10 cellular contexts compared by ENCODE assay signal in the genomic region with DNA sequence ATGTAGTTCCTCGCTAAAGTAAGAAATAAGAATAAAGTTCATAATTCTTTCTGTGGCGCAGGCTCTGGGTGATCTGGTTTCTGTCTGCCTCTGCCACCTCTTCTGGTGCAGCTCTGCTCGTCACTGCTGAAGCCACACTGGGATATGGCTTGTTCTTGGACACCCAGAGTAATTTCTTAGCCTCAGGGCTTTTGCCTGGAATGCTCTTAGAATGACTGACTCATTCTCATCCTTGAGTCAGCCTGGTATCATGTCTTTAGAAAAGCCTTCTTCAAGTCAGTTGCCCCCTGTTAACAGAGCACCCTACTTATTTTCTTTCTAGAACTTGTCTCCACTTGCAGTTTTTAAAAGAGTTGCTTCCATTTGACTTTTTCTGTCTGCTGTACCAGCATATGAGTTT. TPM values are rescaled to one million over a fixed set of nuclear protein-coding genes. Genes with fewer than 3 reads are reported as not detected.
A peak's percentile ranks its signal among the peaks of the same experiment; 100 is the strongest.
DNase-seq lines count a peak whose midpoint lies in the region; ATAC-seq and TF ChIP-seq lines count a peak whose summit lies in the region.
"Had no signal": no experiment of that assay in that cellular context is flagged by ENCODE, and none has a peak within 500 bp of the region (broad histone marks: within the 10 kb centered on the region; RNA-seq: fewer than 3 reads in every experiment).

No MANE protein-coding gene starts in this region.

- H3K27me3 Mint-ChIP-seq in HFFc6 (ENCODE audit: insufficient read depth), result no peaks in the 10 kb centered on the region
- H3K27me3 Mint-ChIP-seq in activated T-helper 2 cell treated with anti-CD3 and anti-CD28 coated beads, Interferon-gamma antibody, Interleukin-2, Interleukin-4, amounts not matched to agents 10 μg/mL and 5 μg/mL and 100 μg/mL, durations not matched to agents 14 hours and 24 hours and 36 hours (ENCODE audit: low read depth), result peaks cover 4% of the 10 kb centered on the region

- peak overlapping the region; percentile 90 for H3K27ac Mint-ChIP-seq in HFFc6
- H3K27ac Mint-ChIP-seq in activated T-helper 2 cell treated with anti-CD3 and anti-CD28 coated beads, Interferon-gamma antibody, Interleukin-2, Interleukin-4, amounts not matched to agents 10 μg/mL and 5 μg/mL and 100 μg/mL, durations not matched to agents 14 hours and 24 hours and 36 hours, result peak overlapping the region; percentile 91

- ATAC-seq in HG02623 (IDR thresholded peaks at IDR 0.05; ENCODE audit: unreplicated experiment) (no peak), GM19397 (IDR thresholded peaks at IDR 0.05; ENCODE audit: unreplicated experiment) (no peak)

- TF ChIP-seq CTCF in HFFc6 (IDR thresholded peaks at IDR 0.05), result no peak

- H3K36me3 Mint-ChIP-seq in HFFc6 (ENCODE audit: low read depth), result peaks cover 30% of the 10 kb centered on the region
- H3K36me3 Mint-ChIP-seq in activated T-helper 2 cell treated with anti-CD3 and anti-CD28 coated beads, Interferon-gamma antibody, Interleukin-2, Interleukin-4, amounts not matched to agents 10 μg/mL and 5 μg/mL and 100 μg/mL, durations not matched to agents 14 hours and 24 hours and 36 hours (ENCODE audit: low read depth), result peaks cover 62% of the 10 kb centered on the region

- DNase-seq in AG20443 (ENCODE audit: low spot score) (peak; percentile 48), HFFc6 (peak; percentile 99), kidney tubule cell (ENCODE audit: low spot score) (peak; percentile 72), NCI-H526 treated with DMSO at 0.1 percent for 48 hours (lab: John Stamatoyannopoulos, UW) (no peak), NCI-H2171 treated with DMSO at 0.1 percent for 48 hours (lab: John Stamatoyannopoulos, UW) (no peak)
- DNase-seq in activated T-helper 2 cell treated with anti-CD3 and anti-CD28 coated beads, Interferon-gamma antibody, Interleukin-2, Interleukin-4, amounts not matched to agents 10 μg/mL and 5 μg/mL and 100 μg/mL, durations not matched to agents 14 hours and 24 hours and 36 hours (ENCODE audit: low spot score), result no peak
- DNase-seq: Peyer's patch, thyroid gland had no signal

- H3K4me1 Mint-ChIP-seq in HFFc6 (ENCODE audit: low read depth), result peaks cover 70% of the 10 kb centered on the region
- peaks cover 59% of the 10 kb centered on the region for H3K4me1 Mint-ChIP-seq in activated T-helper 2 cell treated with anti-CD3 and anti-CD28 coated beads, Interferon-gamma antibody, Interleukin-2, Interleukin-4, amounts not matched to agents 10 μg/mL and 5 μg/mL and 100 μg/mL, durations not matched to agents 14 hours and 24 hours and 36 hours (ENCODE audit: low read depth)

- no peaks in the 10 kb centered on the region for H3K9me3 Mint-ChIP-seq in HFFc6
- H3K9me3 Mint-ChIP-seq in activated T-helper 2 cell treated with anti-CD3 and anti-CD28 coated beads, Interferon-gamma antibody, Interleukin-2, Interleukin-4, amounts not matched to agents 10 μg/mL and 5 μg/mL and 100 μg/mL, durations not matched to agents 14 hours and 24 hours and 36 hours, result no peaks in the 10 kb centered on the region

- intact Hi-C loops in activated T-helper 2 cell treated with anti-CD3 and anti-CD28 coated beads, Interferon-gamma antibody, Interleukin-2, Interleukin-4, amounts not matched to agents 10 μg/mL and 5 μg/mL and 100 μg/mL, durations not matched to agents 14 hours and 24 hours and 36 hours (cut with micrococcal nuclease), result no loop called here

- H3K4me3 Mint-ChIP-seq in HFFc6, result peak overlapping the region; percentile 95
- H3K4me3 Mint-ChIP-seq in activated T-helper 2 cell treated with anti-CD3 and anti-CD28 coated beads, Interferon-gamma antibody, Interleukin-2, Interleukin-4, amounts not matched to agents 10 μg/mL and 5 μg/mL and 100 μg/mL, durations not matched to agents 14 hours and 24 hours and 36 hours (ENCODE audit: low read depth), result peak overlapping the region; percentile 92

RNA-seq across cellular contexts. Expression of a gene that starts 2.0 kb away (rescaled TPM):
- 10 to 100 TPM in 3 of 6 experiments, 1 to 10 TPM in 3; 9.3 to 12.6 (median 9.9) TPM for total RNA-seq in HFFc6 (2021; fragmentation: NEBNext Ultra II Directional; extraction: Animal tissue kit (Norgen Biotek cat#: 25700))
- 31.2 and 31.7 TPM in 2 replicates for total RNA-seq in activated T-helper 2 cell treated with anti-CD3 and anti-CD28 coated beads, Interferon-gamma antibody, Interleukin-2, Interleukin-4, amounts not matched to agents 10 μg/mL and 5 μg/mL and 100 μg/mL, durations not matched to agents 14 hours and 24 hours and 36 hours

RNA-seq across cellular contexts. Expression of a gene that starts 20.7 kb away (rescaled TPM):
- 1 to 10 TPM in 1 of 6 experiments, under 1 TPM in 5; 0.24 to 1.4 (median 0.52) TPM for total RNA-seq in HFFc6 (2021; fragmentation: NEBNext Ultra II Directional; extraction: Animal tissue kit (Norgen Biotek cat#: 25700))
- total RNA-seq in activated T-helper 2 cell treated with anti-CD3 and anti-CD28 coated beads, Interferon-gamma antibody, Interleukin-2, Interleukin-4, amounts not matched to agents 10 μg/mL and 5 μg/mL and 100 μg/mL, durations not matched to agents 14 hours and 24 hours and 36 hours, result 1.3 and 1.9 TPM in 2 replicates
- total RNA-seq: Peyer's patch had no signal

Comparison
In these comparisons a context has a peak if more than half of its experiments do, and no peak if none do; other contexts are left out.
1. DNase-seq: peak in AG20443 (single experiment), HFFc6 (single experiment) and kidney tubule cell (single experiment); none in activated T-helper 2 cell treated with anti-CD3 and anti-CD28 coated beads, Interferon-gamma antibody, Interleukin-2, Interleukin-4, amounts not matched to agents 10 μg/mL and 5 μg/mL and 100 μg/mL, durations not matched to agents 14 hours and 24 hours and 36 hours (single experiment), NCI-H526 treated with DMSO at 0.1 percent for 48 hours (single experiment) and NCI-H2171 treated with DMSO at 0.1 percent for 48 hours (single experiment).